In genomic region chr2:112790305-112790704, GRCh38 we compare ENCODE assay signal across 26 cellular contexts. TPM values are rescaled to one million over a fixed set of nuclear protein-coding genes. Genes with fewer than 3 reads are reported as not detected.
A peak's percentile ranks its signal among the peaks of the same experiment; 100 is the strongest.
DNase-seq lines count a peak whose midpoint lies in the region; ATAC-seq, FAIRE-seq and TF ChIP-seq lines count a peak whose summit lies in the region.
"Had no signal": no experiment of that assay in that cellular context is flagged by ENCODE, and none has a peak within 500 bp of the region (broad histone marks: within the 10 kb centered on the region; RNA-seq: fewer than 3 reads in every experiment).

No MANE protein-coding gene starts in this region.

- WGBS in trophoblast cell (ENCODE audit: extremely low coverage, insufficient coverage, insufficient read length), result no CpG with 5 or more reads among the region's 5 CpGs

- H3K18ac ChIP-seq in trophoblast cell (ENCODE audit: low read length), result no peak overlapping the region

- H3K4me3 ChIP-seq in Caco-2 (ENCODE audit: low read depth, low read length), result no peak overlapping the region
- H3K4me3 ChIP-seq in RWPE2 (ENCODE audit: severe bottlenecking), result no peak overlapping the region
- H3K4me3 ChIP-seq in trophoblast cell (ENCODE audit: low read depth, low read length), result no peak overlapping the region
- H3K4me3 ChIP-seq: MG63 had no signal

- peaks cover 28% of the 10 kb centered on the region for H3K9me3 Mint-ChIP-seq in Caco-2 (ENCODE audit: unreplicated experiment)
- peaks cover 4 to 10% of the 10 kb centered on the region in 2 donors for H3K9me3 Mint-ChIP-seq in stimulated activated naive CD8-positive, alpha-beta T cell treated with anti-CD3 and anti-CD28 coated beads, Interleukin-15, amount 100 ng/mL, for 72 hours

- H3K9me3 ChIP-seq in Caco-2 (no peaks in the 10 kb centered on the region), RWPE2 (ENCODE audit: severe bottlenecking) (no peaks in the 10 kb centered on the region), trophoblast cell (ENCODE audit: insufficient read depth, low read depth, low read length) (peaks cover 4% of the 10 kb centered on the region)
- H3K9me3 ChIP-seq: BE2C had no signal

- H2BK120ac ChIP-seq in trophoblast cell (ENCODE audit: insufficient read depth, low read length, poor library complexity), result no peak overlapping the region

- H3K4ac ChIP-seq in trophoblast cell (ENCODE audit: low read depth, low read length), result no peak overlapping the region

- H3K14ac ChIP-seq in trophoblast cell (ENCODE audit: low read length), result no peak overlapping the region

- no peaks in the 10 kb centered on the region for H3K79me2 ChIP-seq in trophoblast cell (ENCODE audit: control insufficient read depth, insufficient read depth, low read length, poor library complexity)

- no peak overlapping the region for H3K4me2 ChIP-seq in trophoblast cell (ENCODE audit: low read length)

- H2BK5ac ChIP-seq in trophoblast cell (ENCODE audit: low read depth, low read length, poor library complexity), result no peak overlapping the region

- FAIRE-seq in D721Med (lab: Jason Lieb, UNC), result no peak
- FAIRE-seq: GM12891, H54, RCC 7860 had no signal

- H3K9ac ChIP-seq in trophoblast cell (ENCODE audit: low read length), result no peak overlapping the region

- no peaks in the 10 kb centered on the region for H3K27me3 Mint-ChIP-seq in Caco-2 (ENCODE audit: insufficient read depth, unreplicated experiment)
- peaks cover 21% of the 10 kb centered on the region for H3K27me3 Mint-ChIP-seq in stimulated activated naive CD8-positive, alpha-beta T cell treated with anti-CD3 and anti-CD28 coated beads, Interleukin-15, amount 100 ng/mL, for 72 hours

- no peak overlapping the region for H4K91ac ChIP-seq in trophoblast cell (ENCODE audit: low read depth, low read length)

- H3K4me3 Mint-ChIP-seq in Caco-2 (ENCODE audit: unreplicated experiment), result no peak overlapping the region
- H3K4me3 Mint-ChIP-seq in stimulated activated naive CD8-positive, alpha-beta T cell treated with anti-CD3 and anti-CD28 coated beads, Interleukin-15, amount 100 ng/mL, for 72 hours, result no peak overlapping the region
- H3K4me3 Mint-ChIP-seq: CD14-positive monocyte had no signal

- H3K27ac ChIP-seq in RWPE2 (ENCODE audit: poor library complexity, severe bottlenecking) (peak overlapping the region; percentile 99), trophoblast cell (ENCODE audit: low read depth, low read length) (no peak overlapping the region)

- no peaks in the 10 kb centered on the region for H3K79me1 ChIP-seq in trophoblast cell (ENCODE audit: low read length)

- TF ChIP-seq CTCF in Caco-2 (IDR thresholded peaks at IDR 0.05; ENCODE audit: insufficient read depth in 1 of 2, low read depth in 1 of 2, low read length in 1 of 2, severe bottlenecking in 1 of 2, unreplicated experiment in 1 of 2) (no peak), RWPE2 (IDR thresholded peaks at IDR 0.05; ENCODE audit: poor library complexity, severe bottlenecking) (no peak), D721Med (IDR thresholded peaks at IDR 0.05; ENCODE audit: insufficient read depth, missing control alignments) (no peak)

- BruUV-seq in Caco-2 (replicated peaks; lab: Mats Ljungman, UMichigan), result no TSS peak

- H2BK12ac ChIP-seq in trophoblast cell (ENCODE audit: low read length), result no peak overlapping the region

- POLR2A ChIA-PET in Caco-2 (lab: Charles Lee), result no interaction called here

- H3K4me1 Mint-ChIP-seq in Caco-2 (ENCODE audit: low read depth, unreplicated experiment), result peaks cover 25% of the 10 kb centered on the region
- H3K4me1 Mint-ChIP-seq in stimulated activated naive CD8-positive, alpha-beta T cell treated with anti-CD3 and anti-CD28 coated beads, Interleukin-15, amount 100 ng/mL, for 72 hours, result peaks cover 17% of the 10 kb centered on the region

- H3K27me3 ChIP-seq in Caco-2 (replicated peaks; ENCODE audit: control insufficient read depth, insufficient read depth, low read length) (no peaks in the 10 kb centered on the region), RWPE2 (ENCODE audit: insufficient read depth, poor library complexity, severe bottlenecking) (no peaks in the 10 kb centered on the region), trophoblast cell (ENCODE audit: insufficient read depth, low read length) (no peaks in the 10 kb centered on the region)
- H3K27me3 ChIP-seq: BE2C, MG63 had no signal

- ATAC-seq in RWPE2 (ENCODE audit: low read depth) (no peak), left lobe of liver (peak; percentile 21), GM18511 (IDR thresholded peaks at IDR 0.05; ENCODE audit: unreplicated experiment) (no peak)
- no peak for ATAC-seq in stimulated activated naive CD8-positive, alpha-beta T cell treated with anti-CD3 and anti-CD28 coated beads, Interleukin-15, amount 100 ng/mL, for 72 hours
- ATAC-seq: Right ventricle myocardium inferior had no signal

- CTCF ChIA-PET in Caco-2 (lab: Charles Lee), result interaction anchor here (0.6 kb wide), 1 partner anchor 190 kb away, joined by 3 read pairs; no protein-coding TSS in a partner anchor

- intact Hi-C loops in Caco-2 (cut with micrococcal nuclease; ENCODE audit: unreplicated experiment), result no loop called here

- H2AK5ac ChIP-seq in trophoblast cell (ENCODE audit: low read length), result no peak overlapping the region

- H4K12ac ChIP-seq in trophoblast cell (ENCODE audit: low read depth, low read length), result no peak overlapping the region

- no peak overlapping the region for H4K8ac ChIP-seq in trophoblast cell (ENCODE audit: low read depth, low read length)

- peaks cover 26% of the 10 kb centered on the region for H3K4me1 ChIP-seq in Caco-2
- peaks cover 53% of the 10 kb centered on the region for H3K4me1 ChIP-seq in RWPE2 (ENCODE audit: insufficient read depth, poor library complexity, severe bottlenecking)
- peaks cover 3 to 12% of the 10 kb centered on the region in 2 experiments for H3K4me1 ChIP-seq in trophoblast cell (ENCODE audit: control insufficient read depth in 1 of 2, insufficient read depth in 2 of 2, low read length in 2 of 2)
- H3K4me1 ChIP-seq: BE2C had no signal

- H2AFZ ChIP-seq in trophoblast cell (ENCODE audit: insufficient read depth, low read length, poor library complexity), result no peak overlapping the region

- H3K27ac Mint-ChIP-seq in Caco-2 (ENCODE audit: unreplicated experiment), result peak overlapping the region; percentile 10
- H3K27ac Mint-ChIP-seq in stimulated activated naive CD8-positive, alpha-beta T cell treated with anti-CD3 and anti-CD28 coated beads, Interleukin-15, amount 100 ng/mL, for 72 hours, result no peak overlapping the region

- DNase-seq in Caco-2 (no peak), RWPE2 (ENCODE audit: low spot score) (no peak), left lobe of liver (ENCODE audit: low spot score) (no peak), trophoblast cell (peak; percentile 47 to 62), D721Med (ENCODE audit: insufficient read length, low spot score) (no peak)
- DNase-seq in stimulated activated naive CD8-positive, alpha-beta T cell treated with anti-CD3 and anti-CD28 coated beads, Interleukin-15, amount 100 ng/mL, for 72 hours, result no peak
- DNase-seq: BE2C, DMS79 treated with DMSO at 0.1 percent for 48 hours, GF-D8, Kasumi-1, MG63, NCI-H1105 treated with DMSO at 0.1 percent for 48 hours, NCI-H146, NCI-H1930, NCI-H446, NCI-H524 treated with DMSO at 0.1 percent for 48 hours, NCI-H774, T-helper 1 cell had no signal

- no peaks in the 10 kb centered on the region for H3K36me3 Mint-ChIP-seq in Caco-2 (ENCODE audit: insufficient read depth, unreplicated experiment)
- H3K36me3 Mint-ChIP-seq: CD14-positive monocyte had no signal

- H3K23ac ChIP-seq in trophoblast cell (ENCODE audit: low read length), result no peak overlapping the region

- H3K36me3 ChIP-seq in Caco-2 (ENCODE audit: control insufficient read depth, insufficient read depth, low read length) (no peaks in the 10 kb centered on the region), RWPE2 (ENCODE audit: low read depth) (no peaks in the 10 kb centered on the region), trophoblast cell (ENCODE audit: control insufficient read depth in 1 of 2, insufficient read depth in 2 of 2, low read length in 2 of 2) (no peaks in the 10 kb centered on the region)
- H3K36me3 ChIP-seq: BE2C, MG63 had no signal

RNA-seq across cellular contexts. Expression of gene IL1A, which starts 6.0 kb away (rescaled TPM):
- total RNA-seq in Caco-2 (2022), result not detected in 2 replicates
- not detected for total RNA-seq in left lobe of liver
- polyA plus RNA-seq in trophoblast cell (2013), result 0.05 and 0.07 TPM in 2 replicates
- total RNA-seq: HT-29, Right ventricle myocardium inferior, SK-MEL-5 had no signal

RNA-seq across cellular contexts. Expression of gene CKAP2L, which starts 25.9 kb away (rescaled TPM):
- total RNA-seq in Caco-2 (2022) (20.7 and 23.6 TPM in 2 replicates), left lobe of liver (0.08 TPM)
- 8.8 and 9.8 TPM in 2 replicates for polyA plus RNA-seq in trophoblast cell (2013)

RNA-seq across cellular contexts. Expression of gene IL1B, which starts 46.3 kb away (rescaled TPM):
- total RNA-seq in Caco-2 (2022) (0.18 TPM in 1 of 2 replicates, not detected in the other), left lobe of liver (not detected)
- polyA plus RNA-seq in trophoblast cell (2013), result not detected in 2 replicates
- total RNA-seq: Right ventricle myocardium inferior had no signal

Comparison
In these comparisons a context has a peak if more than half of its experiments do, and no peak if none do; other contexts are left out.
1. DNase-seq: peak in trophoblast cell (2 of 2); none in Caco-2 (0 of 2), RWPE2 (single experiment), left lobe of liver (single experiment), D721Med (single experiment) and stimulated activated naive CD8-positive, alpha-beta T cell treated with anti-CD3 and anti-CD28 coated beads, Interleukin-15, amount 100 ng/mL, for 72 hours (0 of 2).
2. RNA of gene CKAP2L, which starts 25.9 kb away (total RNA-seq): 20.7 to 23.6 TPM in Caco-2; 0.08 TPM in left lobe of liver (single experiment); every median in the first group is over 10 times any median in the second.